In the genomic region with DNA sequence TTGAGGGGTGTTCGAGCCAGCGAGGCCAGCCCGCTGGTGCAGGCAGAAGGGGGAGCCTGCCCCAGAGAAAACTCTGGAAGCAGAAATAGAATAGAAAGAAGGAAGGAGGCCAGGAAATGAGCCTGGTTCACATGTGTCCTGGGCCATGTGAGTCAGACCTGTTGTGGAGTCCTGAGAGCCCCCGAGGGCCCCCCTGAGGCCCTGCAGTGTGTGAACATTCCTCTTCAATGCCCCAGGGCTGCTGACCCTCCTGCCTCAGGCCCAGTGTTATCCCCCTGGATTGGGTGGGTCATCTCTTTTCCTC, we compare ENCODE assay signal across 10 cellular contexts. TPM values are rescaled to one million over a fixed set of nuclear protein-coding genes. Genes with fewer than 3 reads are reported as not detected.
DNase-seq lines count a peak whose midpoint lies in the region; ATAC-seq and TF ChIP-seq lines count a peak whose summit lies in the region.
"Had no signal": no experiment of that assay in that cellular context is flagged by ENCODE, and none has a peak within 500 bp of the region (broad histone marks: within the 10 kb centered on the region; RNA-seq: fewer than 3 reads in every experiment).

No MANE protein-coding gene starts in this region.

- 17% methylated on average over 1 of the region's 4 CpGs; no CpG with 5 or more reads in 1 of the 2 donors for WGBS in gastroesophageal sphincter (ENCODE audit: low coverage in 1 of 2), 2 donors
- 22 to 33% (median 24%) methylated on average over 4 of the region's 4 CpGs for WGBS in ovary, 3 donors

- intact Hi-C loops in ovary (cut with DNase I) = no loop called here

- ATAC-seq in gastroesophageal sphincter (no peak), GM18873 (IDR thresholded peaks at IDR 0.05; ENCODE audit: low FRiP score, unreplicated experiment) (no peak)

- no peaks in the 10 kb centered on the region for H3K27me3 ChIP-seq in gastroesophageal sphincter
- H3K27me3 ChIP-seq in ovary = no peaks in the 10 kb centered on the region

- H3K9me3 ChIP-seq in gastroesophageal sphincter (no peaks in the 10 kb centered on the region), ovary (no peaks in the 10 kb centered on the region)

- DNase-seq in AG20443 (ENCODE audit: low spot score) (peak; percentile 51), T1000 (lab: John Stamatoyannopoulos, UW) (peak; percentile 29), ovary (peak in 3 of 5 donors; percentile 44 to 62 (median 59)), AML-193 (lab: John Stamatoyannopoulos, UW) (no peak), NCI-H526 (lab: John Stamatoyannopoulos, UW) (no peak), NCI-H524 treated with DMSO at 0.1 percent for 48 hours (lab: John Stamatoyannopoulos, UW) (no peak)
- DNase-seq: activated CD4-positive, alpha-beta T cell treated with anti-CD3 and anti-CD28 coated beads, Interleukin-2, amount 50 U/mL, for 48 hours; NCI-H1436 had no signal

- peaks cover 0 to 56% of the 10 kb centered on the region in 2 donors for H3K36me3 ChIP-seq in gastroesophageal sphincter
- H3K36me3 ChIP-seq in ovary = no peaks in the 10 kb centered on the region

- H3K27ac ChIP-seq in gastroesophageal sphincter = peak overlapping the region in 3 of 4 donors; percentile 56 to 84 (median 81)
- H3K27ac ChIP-seq in ovary = peak overlapping the region; percentile 33 to 91

- TF ChIP-seq EP300 in gastroesophageal sphincter (IDR thresholded peaks at IDR 0.05) (no peak), ovary (IDR thresholded peaks at IDR 0.05) (no peak)

- H3K4me3 ChIP-seq in gastroesophageal sphincter = no peak overlapping the region
- H3K4me3 ChIP-seq in ovary = no peak overlapping the region

- no peak for TF ChIP-seq POLR2A in gastroesophageal sphincter (IDR thresholded peaks at IDR 0.05)
- no peak for TF ChIP-seq POLR2A in ovary (IDR thresholded peaks at IDR 0.05)

- H3K4me1 ChIP-seq in gastroesophageal sphincter = peaks cover 0 to 92% (median 66%) of the 10 kb centered on the region in 3 donors
- peaks cover 56% of the 10 kb centered on the region for H3K4me1 ChIP-seq in ovary (ENCODE audit: insufficient read depth)

- no peak for TF ChIP-seq CTCF in gastroesophageal sphincter (IDR thresholded peaks at IDR 0.05)
- no peak for TF ChIP-seq CTCF in ovary (IDR thresholded peaks at IDR 0.05)

RNA-seq across cellular contexts. Expression of a gene that starts 0.2 kb away (rescaled TPM):
- not detected for total RNA-seq in gastroesophageal sphincter
- not detected for total RNA-seq in ovary
- not detected for polyA plus RNA-seq in ovary

RNA-seq across cellular contexts. Expression of a gene that starts 19.3 kb away (rescaled TPM):
- 100 to 1,000 TPM; 185 to 292 (median 216) TPM for total RNA-seq in gastroesophageal sphincter
- 100 to 1,000 TPM; 148 to 640 (median 405) TPM for total RNA-seq in ovary
- 100 to 1,000 TPM in 1 of 2 donors, 10 to 100 TPM in 1; 76.4 to 168 TPM for polyA plus RNA-seq in ovary

RNA-seq across cellular contexts. Expression of a gene that starts 36.4 kb away (rescaled TPM):
- total RNA-seq in gastroesophageal sphincter (100 to 1,000 TPM in 3 of 4 donors, 10 to 100 TPM in 1; 92.5 to 166 (median 156) TPM), ovary (100 to 1,000 TPM in 5 of 7 donors, 10 to 100 TPM in 2; 67.4 to 211 (median 168) TPM)
- 100 to 1,000 TPM; 145 to 158 TPM for polyA plus RNA-seq in ovary

RNA-seq across cellular contexts. Expression of a gene that starts 58.7 kb away (rescaled TPM):
- total RNA-seq in gastroesophageal sphincter (10 to 100 TPM; 30.7 to 41.3 (median 38.8) TPM), ovary (100 to 1,000 TPM in 1 of 7 donors, 10 to 100 TPM in 6; 37.6 to 103 (median 70.8) TPM)
- 10 to 100 TPM; 27.5 to 47.4 TPM for polyA plus RNA-seq in ovary

Comparison
In these comparisons a context has a peak if more than half of its experiments do, and no peak if none do; other contexts are left out.
1. DNase-seq: peak in AG20443 (single experiment), T1000 (single experiment) and ovary (3 of 5); none in AML-193 (0 of 2), NCI-H526 (0 of 2) and NCI-H524 treated with DMSO at 0.1 percent for 48 hours (single experiment).